ENCODE assay signal across 35 cellular contexts in genomic region chr2:69114534-69114933, GRCh38.
"Had no signal": no experiment of that assay in that cellular context is flagged by ENCODE, and none has a peak within 500 bp of the region (broad histone marks: within the 10 kb centered on the region; RNA-seq: fewer than 3 reads in every experiment).

No MANE protein-coding gene starts in this region.

- DNase-seq: activated CD4-positive, alpha-beta T cell treated with anti-CD3 and anti-CD28 coated beads for 48 hours; activated CD4-positive, alpha-beta T cell treated with anti-CD3 and anti-CD28 coated beads, Interleukin-2, amount 50 U/mL, for 48 hours; activated CD8-positive, alpha-beta memory T cell treated with anti-CD3 and anti-CD28 coated beads for 24 hours; activated effector memory CD4-positive, alpha-beta T cell treated with anti-CD3 and anti-CD28 coated beads, Interleukin-2, amount 50 U/mL, for 16 hours; activated naive CD4-positive, alpha-beta T cell treated with anti-CD3 and anti-CD28 coated beads for 36 hours; activated naive CD8-positive, alpha-beta T cell treated with anti-CD3 and anti-CD28 coated beads for 36 hours; activated T-cell treated with anti-CD3 and anti-CD28 coated beads, Interleukin-2, amount 50 U/mL, for 1 hour; adrenal gland; brain microvascular endothelial cell; caudate nucleus; effector CD4-positive, alpha-beta T cell; esophagus squamous epithelium; foreskin melanocyte; immature natural killer cell; kidney; left colon; mammary epithelial cell; naive B cell; nephron progenitor cell; pancreas; psoas muscle; sigmoid colon; stimulated activated CD4-positive, alpha-beta T cell treated with anti-CD3 and anti-CD28 coated beads, Interleukin-15, amount 100 ng/mL, for 24 hours; stimulated activated CD4-positive, alpha-beta T cell treated with anti-CD3 and anti-CD28 coated beads, Interleukin-2, amount 100 ng/mL, for 24 hours; stimulated activated naive CD4-positive, alpha-beta T cell; T-helper 9 cell; transverse colon had no signal

- H3K27ac Mint-ChIP-seq: activated naive CD4-positive, alpha-beta T cell treated with anti-CD3 and anti-CD28 coated beads for 36 hours; activated naive CD8-positive, alpha-beta T cell treated with anti-CD3 and anti-CD28 coated beads for 36 hours; activated T-helper 1 cell treated with anti-CD3 and anti-CD28 coated beads, Interleukin-12 subunit alpha, Interleukin-12 subunit beta, Interleukin-2, Interleukin-4 antibody, amounts not matched to agents 30 ng/mL and 10 ng/mL and 1 ng/mL, durations not matched to agents 14 hours and 24 hours and 36 hours; dendritic cell treated with granulocyte-macrophage colony-stimulating factor and Interleukin-4, amounts not matched to agents 40 ng/mL and 50 ng/mL, for 4 days; immature natural killer cell; naive B cell; nephron progenitor cell; T-helper 1 cell treated with Interleukin-12 subunit alpha and Interleukin-12 subunit beta and Interleukin-4 antibody, amounts not matched to agents 30 μg/mL and 1 μg/mL, for 36 hours had no signal

- H3K36me3 ChIP-seq: adrenal gland, brain microvascular endothelial cell, esophagus squamous epithelium, neutrophil, pancreas, sigmoid colon, suprapubic skin, transverse colon had no signal

- H3K27me3 Mint-ChIP-seq: activated naive CD8-positive, alpha-beta T cell treated with anti-CD3 and anti-CD28 coated beads for 36 hours; naive B cell had no signal

- H3K4me3 Mint-ChIP-seq: activated naive CD4-positive, alpha-beta T cell treated with anti-CD3 and anti-CD28 coated beads for 36 hours; activated naive CD8-positive, alpha-beta T cell treated with anti-CD3 and anti-CD28 coated beads for 36 hours; activated T-helper 1 cell treated with anti-CD3 and anti-CD28 coated beads, Interleukin-12 subunit alpha, Interleukin-12 subunit beta, Interleukin-2, Interleukin-4 antibody, amounts not matched to agents 30 ng/mL and 10 ng/mL and 1 ng/mL, durations not matched to agents 14 hours and 24 hours and 36 hours; dendritic cell treated with granulocyte-macrophage colony-stimulating factor and Interleukin-4, amounts not matched to agents 40 ng/mL and 50 ng/mL, for 4 days; immature natural killer cell; mesothelial cell of epicardium; naive B cell; nephron progenitor cell; T-helper 1 cell treated with Interleukin-12 subunit alpha and Interleukin-12 subunit beta and Interleukin-4 antibody, amounts not matched to agents 30 μg/mL and 1 μg/mL, for 36 hours had no signal

- H3K9me3 Mint-ChIP-seq: activated naive CD4-positive, alpha-beta T cell treated with anti-CD3 and anti-CD28 coated beads for 36 hours; activated naive CD8-positive, alpha-beta T cell treated with anti-CD3 and anti-CD28 coated beads for 36 hours; activated T-helper 1 cell treated with anti-CD3 and anti-CD28 coated beads, Interleukin-12 subunit alpha, Interleukin-12 subunit beta, Interleukin-2, Interleukin-4 antibody, amounts not matched to agents 30 ng/mL and 10 ng/mL and 1 ng/mL, durations not matched to agents 14 hours and 24 hours and 36 hours; dendritic cell treated with granulocyte-macrophage colony-stimulating factor and Interleukin-4, amounts not matched to agents 40 ng/mL and 50 ng/mL, for 4 days; immature natural killer cell; mesothelial cell of epicardium; naive B cell; nephron progenitor cell; T-helper 1 cell treated with Interleukin-12 subunit alpha and Interleukin-12 subunit beta and Interleukin-4 antibody, amounts not matched to agents 30 μg/mL and 1 μg/mL, for 36 hours had no signal

- H3K9me3 ChIP-seq: adrenal gland, esophagus squamous epithelium, neutrophil, pancreas, psoas muscle, sigmoid colon, suprapubic skin, transverse colon had no signal

- H3K4me1 ChIP-seq: adrenal gland, pancreas, psoas muscle, suprapubic skin had no signal

- H3K27ac ChIP-seq: adrenal gland, brain microvascular endothelial cell, neutrophil, pancreas, psoas muscle, suprapubic skin, transverse colon, VCaP had no signal

- H3K36me3 Mint-ChIP-seq: activated naive CD8-positive, alpha-beta T cell treated with anti-CD3 and anti-CD28 coated beads for 36 hours; immature natural killer cell; naive B cell had no signal

- H3K27me3 ChIP-seq: adrenal gland, brain microvascular endothelial cell, esophagus squamous epithelium, neutrophil, pancreas, sigmoid colon, suprapubic skin, transverse colon had no signal

- H3K4me3 ChIP-seq: adrenal gland, esophagus squamous epithelium, pancreas, psoas muscle, sigmoid colon, suprapubic skin, transverse colon had no signal

- H3K4me1 Mint-ChIP-seq: activated naive CD8-positive, alpha-beta T cell treated with anti-CD3 and anti-CD28 coated beads for 36 hours; immature natural killer cell; naive B cell; nephron progenitor cell had no signal

- ATAC-seq: activated CD4-positive, CD25-positive, alpha-beta regulatory T cell treated with anti-CD3 and anti-CD28 coated beads, Interleukin-2, amount 50 U/mL, for 24 hours; left colon; pancreas; psoas muscle had no signal
